ENCODE assay signal across 11 cellular contexts in genomic region chr3:14179795-14180194, GRCh38. TPM values are rescaled to one million over a fixed set of nuclear protein-coding genes. Genes with fewer than 3 reads are reported as not detected.
A peak's percentile ranks its signal among the peaks of the same experiment; 100 is the strongest.
DNase-seq lines count a peak whose midpoint lies in the region; ATAC-seq and TF ChIP-seq lines count a peak whose summit lies in the region.
"Had no signal": no experiment of that assay in that cellular context is flagged by ENCODE, and none has a peak within 500 bp of the region (broad histone marks: within the 10 kb centered on the region; RNA-seq: fewer than 3 reads in every experiment).

No MANE protein-coding gene starts in this region.

- H3K27me3 ChIP-seq in CD4-positive, CD25-positive, alpha-beta regulatory T cell (ENCODE audit: control insufficient read depth, insufficient read depth, low read length) = no peaks in the 10 kb centered on the region
- H3K27me3 ChIP-seq in mesenchymal stem cell (ENCODE audit: control insufficient read depth in 1 of 2, insufficient read depth in 1 of 2, low read length in 2 of 2) = no peaks in the 10 kb centered on the region
- H3K27me3 ChIP-seq: right atrium auricular region had no signal

- no peak overlapping the region for H3K14ac ChIP-seq in mesenchymal stem cell (ENCODE audit: low read length in 2 of 2)

- no peak overlapping the region for H3K23ac ChIP-seq in mesenchymal stem cell (ENCODE audit: low read length in 2 of 2)

- no peak overlapping the region for H2AK5ac ChIP-seq in mesenchymal stem cell (ENCODE audit: low read length, severe bottlenecking)

- H2BK120ac ChIP-seq in mesenchymal stem cell (ENCODE audit: low read depth, low read length) = no peak overlapping the region

- 92% methylated on average over 1 of the region's 1 CpG for WGBS in mesenchymal stem cell

- no peak overlapping the region for H3K18ac ChIP-seq in mesenchymal stem cell (ENCODE audit: low read depth in 1 of 2, low read length in 2 of 2)

- DNase-seq in CD4-positive, CD25-positive, alpha-beta regulatory T cell = no peak
- DNase-seq in HFFc6 = no peak
- no peak for DNase-seq in activated T-helper 2 cell treated with anti-CD3 and anti-CD28 coated beads, Interferon-gamma antibody, Interleukin-2, Interleukin-4, amounts not matched to agents 10 μg/mL and 5 μg/mL and 100 μg/mL, durations not matched to agents 14 hours and 24 hours and 36 hours (ENCODE audit: low spot score)
- DNase-seq in mesenchymal stem cell = no peak
- no peak for DNase-seq in posterior cingulate gyrus
- no peak for DNase-seq in DMS 273 (lab: John Stamatoyannopoulos, UW; ENCODE audit: unreplicated experiment)
- DNase-seq in LoVo (ENCODE audit: low spot score) = no peak
- DNase-seq: activated CD4-positive, alpha-beta T cell treated with anti-CD3 and anti-CD28 coated beads, Interleukin-2, amount 50 U/mL, for 4 hours; DMS 273 treated with DMSO at 0.1 percent for 48 hours had no signal

- H3K4me3 ChIP-seq in CD4-positive, CD25-positive, alpha-beta regulatory T cell (ENCODE audit: low read depth, low read length) = peak overlapping the region; percentile 99
- H3K4me3 ChIP-seq in mesenchymal stem cell (ENCODE audit: insufficient read depth in 1 of 2, low read depth in 1 of 2, low read length in 2 of 2) = peak overlapping the region in 1 of 2 experiments; percentile 86

- intact Hi-C loops in activated T-helper 2 cell treated with anti-CD3 and anti-CD28 coated beads, Interferon-gamma antibody, Interleukin-2, Interleukin-4, amounts not matched to agents 10 μg/mL and 5 μg/mL and 100 μg/mL, durations not matched to agents 14 hours and 24 hours and 36 hours (cut with micrococcal nuclease) = loop anchor here (5.0 to 10.0 kb wide), 2 partner anchors 223 to 765 kb away; partner anchors contain the start of gene SLC6A6
- intact Hi-C loops in posterior cingulate gyrus (cut with DNase I) = no loop called here

- peak overlapping the region; percentile 100 for H3K9ac ChIP-seq in mesenchymal stem cell (ENCODE audit: low read length)

- H3K4me2 ChIP-seq in mesenchymal stem cell (ENCODE audit: low read length, poor library complexity, severe bottlenecking) = no peak overlapping the region

- no peak overlapping the region for H3K27ac ChIP-seq in CD4-positive, CD25-positive, alpha-beta regulatory T cell (ENCODE audit: insufficient read depth, low read length, poor library complexity, severe bottlenecking)
- no peak overlapping the region for H3K27ac ChIP-seq in mesenchymal stem cell (ENCODE audit: low read length, poor library complexity, severe bottlenecking)

- H4K8ac ChIP-seq in mesenchymal stem cell (ENCODE audit: low read length) = no peak overlapping the region

- TF ChIP-seq CTCF in HFFc6 (IDR thresholded peaks at IDR 0.05) = no peak

- H3K4ac ChIP-seq in mesenchymal stem cell (ENCODE audit: low read depth in 1 of 2, low read length in 2 of 2) = no peak overlapping the region

- H3K27ac Mint-ChIP-seq in CD4-positive, CD25-positive, alpha-beta regulatory T cell = peak overlapping the region; percentile 86 to 100 (median 99)
- peak overlapping the region; percentile 90 for H3K27ac Mint-ChIP-seq in HFFc6
- peak overlapping the region; percentile 99 for H3K27ac Mint-ChIP-seq in activated T-helper 2 cell treated with anti-CD3 and anti-CD28 coated beads, Interferon-gamma antibody, Interleukin-2, Interleukin-4, amounts not matched to agents 10 μg/mL and 5 μg/mL and 100 μg/mL, durations not matched to agents 14 hours and 24 hours and 36 hours

- H3K79me1 ChIP-seq in mesenchymal stem cell (replicated peaks; ENCODE audit: low read length, poor library complexity, severe bottlenecking) = peaks cover 20% of the 10 kb centered on the region

- H4K91ac ChIP-seq in mesenchymal stem cell (ENCODE audit: low read length) = no peak overlapping the region

- peaks cover 24% of the 10 kb centered on the region for H3K36me3 Mint-ChIP-seq in CD4-positive, CD25-positive, alpha-beta regulatory T cell
- peaks cover 19% of the 10 kb centered on the region for H3K36me3 Mint-ChIP-seq in HFFc6 (ENCODE audit: low read depth)
- H3K36me3 Mint-ChIP-seq in activated T-helper 2 cell treated with anti-CD3 and anti-CD28 coated beads, Interferon-gamma antibody, Interleukin-2, Interleukin-4, amounts not matched to agents 10 μg/mL and 5 μg/mL and 100 μg/mL, durations not matched to agents 14 hours and 24 hours and 36 hours (ENCODE audit: low read depth) = peaks cover 37% of the 10 kb centered on the region

- H3K4me3 Mint-ChIP-seq in CD4-positive, CD25-positive, alpha-beta regulatory T cell = peak overlapping the region; percentile 95 to 99 (median 97)
- peak overlapping the region; percentile 93 for H3K4me3 Mint-ChIP-seq in HFFc6
- peak overlapping the region; percentile 89 for H3K4me3 Mint-ChIP-seq in activated T-helper 2 cell treated with anti-CD3 and anti-CD28 coated beads, Interferon-gamma antibody, Interleukin-2, Interleukin-4, amounts not matched to agents 10 μg/mL and 5 μg/mL and 100 μg/mL, durations not matched to agents 14 hours and 24 hours and 36 hours (ENCODE audit: low read depth)

- no peaks in the 10 kb centered on the region for H3K27me3 Mint-ChIP-seq in CD4-positive, CD25-positive, alpha-beta regulatory T cell
- peaks cover 2% of the 10 kb centered on the region; the same call in 1 of the 2 replicates for H3K27me3 Mint-ChIP-seq in HFFc6 (ENCODE audit: insufficient read depth)
- H3K27me3 Mint-ChIP-seq in activated T-helper 2 cell treated with anti-CD3 and anti-CD28 coated beads, Interferon-gamma antibody, Interleukin-2, Interleukin-4, amounts not matched to agents 10 μg/mL and 5 μg/mL and 100 μg/mL, durations not matched to agents 14 hours and 24 hours and 36 hours (ENCODE audit: low read depth) = no peaks in the 10 kb centered on the region

- no peak overlapping the region for H2BK12ac ChIP-seq in mesenchymal stem cell (ENCODE audit: low read length in 2 of 2)

- peaks cover 39% of the 10 kb centered on the region for H3K4me1 ChIP-seq in CD4-positive, CD25-positive, alpha-beta regulatory T cell (ENCODE audit: control insufficient read depth, insufficient read depth, low read length, poor library complexity, severe bottlenecking)
- H3K4me1 ChIP-seq in mesenchymal stem cell (ENCODE audit: control insufficient read depth, insufficient read depth, low read depth, low read length) = peaks cover 7% of the 10 kb centered on the region

- no peak overlapping the region for H2AFZ ChIP-seq in mesenchymal stem cell (ENCODE audit: low read depth, low read length)

- no peak overlapping the region for H2BK5ac ChIP-seq in mesenchymal stem cell (ENCODE audit: low read depth, low read length, poor library complexity, severe bottlenecking)

- peaks cover 29% of the 10 kb centered on the region for H3K36me3 ChIP-seq in CD4-positive, CD25-positive, alpha-beta regulatory T cell (ENCODE audit: control insufficient read depth, insufficient read depth, low read length)
- H3K36me3 ChIP-seq in mesenchymal stem cell (ENCODE audit: control insufficient read depth in 1 of 2, insufficient read depth in 2 of 2, low read depth in 1 of 2, low read length in 2 of 2) = peaks cover 4 to 36% of the 10 kb centered on the region in 2 experiments

- H3K9me3 Mint-ChIP-seq in CD4-positive, CD25-positive, alpha-beta regulatory T cell = no peaks in the 10 kb centered on the region
- H3K9me3 Mint-ChIP-seq in HFFc6 = no peaks in the 10 kb centered on the region
- H3K9me3 Mint-ChIP-seq in activated T-helper 2 cell treated with anti-CD3 and anti-CD28 coated beads, Interferon-gamma antibody, Interleukin-2, Interleukin-4, amounts not matched to agents 10 μg/mL and 5 μg/mL and 100 μg/mL, durations not matched to agents 14 hours and 24 hours and 36 hours = no peaks in the 10 kb centered on the region

- H3K4me1 Mint-ChIP-seq in CD4-positive, CD25-positive, alpha-beta regulatory T cell = peaks cover 42 to 80% (median 62%) of the 10 kb centered on the region in 4 donors
- H3K4me1 Mint-ChIP-seq in HFFc6 (ENCODE audit: low read depth) = peaks cover 44% of the 10 kb centered on the region
- peaks cover 51% of the 10 kb centered on the region for H3K4me1 Mint-ChIP-seq in activated T-helper 2 cell treated with anti-CD3 and anti-CD28 coated beads, Interferon-gamma antibody, Interleukin-2, Interleukin-4, amounts not matched to agents 10 μg/mL and 5 μg/mL and 100 μg/mL, durations not matched to agents 14 hours and 24 hours and 36 hours (ENCODE audit: low read depth)

- H3K9me3 ChIP-seq in CD4-positive, CD25-positive, alpha-beta regulatory T cell (ENCODE audit: control insufficient read depth in 2 of 2, low read length in 2 of 2) = no peaks in the 10 kb centered on the region
- H3K9me3 ChIP-seq in mesenchymal stem cell (ENCODE audit: control insufficient read depth, low read length) = no peaks in the 10 kb centered on the region
- H3K9me3 ChIP-seq: right atrium auricular region had no signal

- ATAC-seq in CD4-positive, CD25-positive, alpha-beta regulatory T cell (ENCODE audit: low read depth in 2 of 2) = no peak
- ATAC-seq in GM19455 (IDR thresholded peaks at IDR 0.05; ENCODE audit: unreplicated experiment) = no peak

- H2BK15ac ChIP-seq in mesenchymal stem cell (ENCODE audit: low read depth, poor library complexity, severe bottlenecking) = no peak overlapping the region

RNA-seq across cellular contexts. Expression of gene LSM3, which starts 1.2 kb away (rescaled TPM):
- 6.6 TPM for total RNA-seq in CD4-positive, CD25-positive, alpha-beta regulatory T cell
- polyA plus RNA-seq in CD4-positive, CD25-positive, alpha-beta regulatory T cell = 10 to 100 TPM; 19.1 to 25.7 (median 22.9) TPM
- 10 to 100 TPM; 15.5 to 21.1 (median 18.7) TPM for total RNA-seq in HFFc6 (2021; fragmentation: NEBNext Ultra II Directional; extraction: Animal tissue kit (Norgen Biotek cat#: 25700))
- 15.1 and 18.3 TPM in 2 replicates for total RNA-seq in activated T-helper 2 cell treated with anti-CD3 and anti-CD28 coated beads, Interferon-gamma antibody, Interleukin-2, Interleukin-4, amounts not matched to agents 10 μg/mL and 5 μg/mL and 100 μg/mL, durations not matched to agents 14 hours and 24 hours and 36 hours
- polyA plus RNA-seq in mesenchymal stem cell (2013, experiment 1 of 2) = 14.3 TPM
- 14.7 TPM for polyA plus RNA-seq in mesenchymal stem cell (2013, experiment 2 of 2)

RNA-seq across cellular contexts. Expression of gene XPC, which starts 1.4 kb away (rescaled TPM):
- 75.5 TPM for total RNA-seq in CD4-positive, CD25-positive, alpha-beta regulatory T cell
- polyA plus RNA-seq in CD4-positive, CD25-positive, alpha-beta regulatory T cell = 10 to 100 TPM; 31.3 to 42.7 (median 36.9) TPM
- total RNA-seq in HFFc6 (2021; fragmentation: NEBNext Ultra II Directional; extraction: Animal tissue kit (Norgen Biotek cat#: 25700)) = 10 to 100 TPM; 38.7 to 40.3 (median 39.5) TPM
- 31.4 and 33.2 TPM in 2 replicates for total RNA-seq in activated T-helper 2 cell treated with anti-CD3 and anti-CD28 coated beads, Interferon-gamma antibody, Interleukin-2, Interleukin-4, amounts not matched to agents 10 μg/mL and 5 μg/mL and 100 μg/mL, durations not matched to agents 14 hours and 24 hours and 36 hours
- 16.7 TPM for polyA plus RNA-seq in mesenchymal stem cell (2013, experiment 1 of 2)
- 16.5 TPM for polyA plus RNA-seq in mesenchymal stem cell (2013, experiment 2 of 2)

RNA-seq across cellular contexts. Expression of gene TMEM43, which starts 54.9 kb away (rescaled TPM):
- 50.2 TPM for total RNA-seq in CD4-positive, CD25-positive, alpha-beta regulatory T cell
- 10 to 100 TPM; 73.7 to 81.0 (median 76.3) TPM for polyA plus RNA-seq in CD4-positive, CD25-positive, alpha-beta regulatory T cell
- 10 to 100 TPM; 73.3 to 90.8 (median 80.7) TPM for total RNA-seq in HFFc6 (2021; fragmentation: NEBNext Ultra II Directional; extraction: Animal tissue kit (Norgen Biotek cat#: 25700))
- total RNA-seq in activated T-helper 2 cell treated with anti-CD3 and anti-CD28 coated beads, Interferon-gamma antibody, Interleukin-2, Interleukin-4, amounts not matched to agents 10 μg/mL and 5 μg/mL and 100 μg/mL, durations not matched to agents 14 hours and 24 hours and 36 hours = 36.7 and 39.2 TPM in 2 replicates
- 59.7 TPM for polyA plus RNA-seq in mesenchymal stem cell (2013, experiment 1 of 2)
- polyA plus RNA-seq in mesenchymal stem cell (2013, experiment 2 of 2) = 60.6 TPM

RNA-seq across cellular contexts. Expression of gene CHCHD4, which starts 55.1 kb away (rescaled TPM):
- total RNA-seq in CD4-positive, CD25-positive, alpha-beta regulatory T cell = 3.6 TPM
- 10 to 100 TPM; 10.3 to 21.1 (median 16.5) TPM for polyA plus RNA-seq in CD4-positive, CD25-positive, alpha-beta regulatory T cell
- total RNA-seq in HFFc6 (2021; fragmentation: NEBNext Ultra II Directional; extraction: Animal tissue kit (Norgen Biotek cat#: 25700)) = 10 to 100 TPM in 3 of 6 experiments, 1 to 10 TPM in 3; 9.4 to 12.0 (median 10.1) TPM
- total RNA-seq in activated T-helper 2 cell treated with anti-CD3 and anti-CD28 coated beads, Interferon-gamma antibody, Interleukin-2, Interleukin-4, amounts not matched to agents 10 μg/mL and 5 μg/mL and 100 μg/mL, durations not matched to agents 14 hours and 24 hours and 36 hours = 24.8 and 25.0 TPM in 2 replicates
- polyA plus RNA-seq in mesenchymal stem cell (2013, experiment 1 of 2) = 8.1 TPM
- 8.2 TPM for polyA plus RNA-seq in mesenchymal stem cell (2013, experiment 2 of 2)
